10 cellular contexts compared by ENCODE assay signal in the genomic region with DNA sequence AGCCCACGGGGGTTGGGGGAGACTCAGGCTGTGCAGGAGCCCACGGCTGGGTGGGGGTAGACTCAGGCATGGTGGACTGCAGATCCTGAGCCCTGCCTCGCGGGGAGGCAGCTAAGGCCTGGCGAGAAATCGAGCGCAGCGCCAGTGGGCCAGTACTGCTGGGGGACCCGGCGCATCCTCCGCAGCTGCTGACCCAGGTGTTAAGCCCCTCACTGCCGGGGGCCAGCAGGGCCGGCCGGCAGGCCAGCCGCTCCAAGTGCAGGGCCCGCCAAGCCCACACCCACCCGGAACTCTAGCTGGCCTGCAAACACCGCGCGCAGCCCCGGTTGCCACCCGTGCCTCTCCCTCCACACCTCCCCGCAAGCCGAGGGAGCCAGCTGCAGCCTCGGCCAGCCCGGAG.
"Had no signal": no experiment of that assay in that cellular context is flagged by ENCODE, and none has a peak within 500 bp of the region (broad histone marks: within the 10 kb centered on the region; RNA-seq: fewer than 3 reads in every experiment).

No MANE protein-coding gene starts in this region.

- H3K27me3 Mint-ChIP-seq: IgD-negative memory B cell had no signal

- H3K27ac Mint-ChIP-seq: HFFc6, IgD-negative memory B cell had no signal

- H3K9ac ChIP-seq: GM23248 had no signal

- DNase-seq: GM23248, GOT3, H7, HFFc6, KBM-7 had no signal

- ATAC-seq: HCT116, HepG2 had no signal

- FAIRE-seq: HepG2 had no signal

- H3K4me3 ChIP-seq: GM23248, HAP-1 had no signal

- H3K4me3 Mint-ChIP-seq: HFFc6 had no signal

- H3K36me3 ChIP-seq: HAP-1 had no signal

- H3K4me1 ChIP-seq: HAP-1 had no signal

- H3K9me3 ChIP-seq: HAP-1 had no signal

- H3K27ac ChIP-seq: GM23248, HL-60 had no signal
